10 cellular contexts compared by ENCODE assay signal in genomic region chr7:44121761-44122420, GRCh38. TPM values are rescaled to one million over a fixed set of nuclear protein-coding genes. Genes with fewer than 3 reads are reported as not detected.
DNase-seq lines count a peak whose midpoint lies in the region; ATAC-seq, FAIRE-seq and TF ChIP-seq lines count a peak whose summit lies in the region.
"Had no signal": no experiment of that assay in that cellular context is flagged by ENCODE, and none has a peak within 500 bp of the region (broad histone marks: within the 10 kb centered on the region; RNA-seq: fewer than 3 reads in every experiment).

No MANE protein-coding gene starts in this region.

- no peak overlapping the region for H4K91ac ChIP-seq in H1 (replicated peaks; ENCODE audit: insufficient read length, low read length)

- TF ChIP-seq POLR2A in H1 (IDR thresholded peaks at IDR 0.05; ENCODE audit: control extremely low read depth in 1 of 2, low read depth in 2 of 2, low read length in 2 of 2) (no peak), sigmoid colon (IDR thresholded peaks at IDR 0.05) (no peak)

- no peak overlapping the region for H3K4ac ChIP-seq in H1 (replicated peaks; ENCODE audit: insufficient read length, low read depth, low read length)

- intact Hi-C loops in sigmoid colon (cut with DNase I) = loop anchor here (5.0 kb wide), 2 partner anchors 80 to 195 kb away; partner anchors contain the start of genes UBE2D4 and YKT6

- no peak for TF ChIP-seq RAD21 in H1 (IDR thresholded peaks at IDR 0.05 in 1 of 2, conservative IDR thresholded peaks at IDR 0.05 in 1 of 2; ENCODE audit: low read depth in 2 of 2, low read length in 2 of 2)

- H3K23ac ChIP-seq in H1 (ENCODE audit: insufficient read length) = no peak overlapping the region

- H3K18ac ChIP-seq in H1 (ENCODE audit: extremely low read depth, low read length) = no peak overlapping the region

- H3K14ac ChIP-seq in H1 (ENCODE audit: insufficient read length) = no peak overlapping the region

- TF ChIP-seq EP300 in H1 (IDR thresholded peaks at IDR 0.05; ENCODE audit: borderline replicate concordance in 1 of 2, low read depth in 2 of 2, low read length in 2 of 2) (no peak), sigmoid colon (IDR thresholded peaks at IDR 0.05) (no peak)

- H3K56ac ChIP-seq in H1 (replicated peaks; ENCODE audit: insufficient read length, low read depth, low read length) = no peak overlapping the region

- POLR2A ChIA-PET in H1 (lab: Charles Lee; ENCODE audit: partially characterized antibody) = interaction anchor here (0.9 to 5.4 kb wide), 9 partner anchors 10 to 50 kb away, joined by 3 to 50 read pairs (median 9); no protein-coding TSS in a partner anchor

- peaks cover 4 to 6% of the 10 kb centered on the region in 2 experiments for H4K20me1 ChIP-seq in H1 (replicated peaks in 1 of 2; ENCODE audit: control insufficient read depth in 1 of 2, insufficient read depth in 2 of 2, low read length in 2 of 2)

- no peak overlapping the region for H2BK12ac ChIP-seq in H1 (ENCODE audit: low read depth, low read length)

- H3K36me3 ChIP-seq in MG63 = peaks cover 39% of the 10 kb centered on the region
- H3K36me3 ChIP-seq in H1 (ENCODE audit: control insufficient read depth in 2 of 4, insufficient read depth in 4 of 4, low read length in 3 of 4) = peaks cover 10 to 44% (median 19%) of the 10 kb centered on the region in 4 experiments; a peak in 7 of 8 replicates
- peaks cover 0 to 38% (median 4%) of the 10 kb centered on the region in 4 donors for H3K36me3 ChIP-seq in sigmoid colon

- H3K4me3 ChIP-seq in GM12865 (ENCODE audit: low read depth, low read length) = peak overlapping the region; percentile 90
- peak overlapping the region; percentile 71; the same call in 1 of the 2 replicates for H3K4me3 ChIP-seq in MG63
- peak overlapping the region in 1 of 4 experiments; percentile 77; a peak in 2 of 8 replicates for H3K4me3 ChIP-seq in H1 (ENCODE audit: extremely low read depth in 1 of 4, insufficient read depth in 2 of 4, low read depth in 3 of 4, low read length in 4 of 4)
- H3K4me3 ChIP-seq in sigmoid colon = no peak overlapping the region

- H3K4me1 ChIP-seq in H1 (replicated peaks in 1 of 4; ENCODE audit: control insufficient read depth in 3 of 4, insufficient read depth in 4 of 4, low read length in 3 of 4) (peaks cover 0 to 7% (median 3%) of the 10 kb centered on the region in 4 experiments; a peak in 4 of 7 replicates), sigmoid colon (peaks cover 0 to 19% (median 12%) of the 10 kb centered on the region in 4 donors)

- H2BK120ac ChIP-seq in H1 (replicated peaks; ENCODE audit: low read depth, low read length) = no peak overlapping the region

- CTCF ChIA-PET in H1 (lab: Charles Lee; ENCODE audit: partially characterized antibody) = interaction anchor here (1.0 to 6.2 kb wide), 8 partner anchors 9 to 102 kb away, joined by 3 to 27 read pairs (median 4); no protein-coding TSS in a partner anchor

- H2BK5ac ChIP-seq in H1 (ENCODE audit: low read depth, low read length) = no peak overlapping the region

- WGBS in H1 (ENCODE audit: extremely low coverage in 1 of 2, insufficient coverage in 1 of 2, insufficient read length in 1 of 2, insufficient replicate concordance in 2 of 2, low coverage in 1 of 2, low lambda C conversion rate in 2 of 2, missing lambda C conversion rate in 1 of 2), 2 experiments = 91% methylated on average over 12 of the region's 12 CpGs; no CpG with 5 or more reads in 1 of the 2 experiments
- WGBS in sigmoid colon, 2 donors = 96 to 97% methylated on average over 12 of the region's 12 CpGs

- peaks cover 9% of the 10 kb centered on the region for H3K23me2 ChIP-seq in H1 (ENCODE audit: low read depth, low read length)

- no peak overlapping the region for H3K9ac ChIP-seq in H1 (replicated peaks in 1 of 4; ENCODE audit: extremely low read depth in 1 of 4, low read depth in 3 of 4, low read length in 3 of 4)

- H2BK15ac ChIP-seq in H1 (ENCODE audit: low read length) = no peak overlapping the region

- FAIRE-seq in H1 (lab: Jason Lieb, UNC) = no peak

- peaks cover 10% of the 10 kb centered on the region for H3K79me1 ChIP-seq in H1 (ENCODE audit: low read depth, low read length)

- H3K79me2 ChIP-seq in H1 (ENCODE audit: control insufficient read depth in 1 of 2, insufficient read depth in 2 of 2, low read length in 2 of 2) = peaks cover 3 to 16% of the 10 kb centered on the region in 2 experiments; a peak in 3 of 4 replicates

- ATAC-seq in GM21723 (IDR thresholded peaks at IDR 0.05; ENCODE audit: unreplicated experiment) = no peak
- ATAC-seq in GM21390 (IDR thresholded peaks at IDR 0.05; ENCODE audit: unreplicated experiment) = no peak

- H2AK5ac ChIP-seq in H1 (ENCODE audit: low read depth, low read length) = peak overlapping the region; percentile 4; the same call in 1 of the 2 replicates

- H4K8ac ChIP-seq in H1 (ENCODE audit: extremely low read depth, insufficient read depth, low read length) = no peak overlapping the region

- DNase-seq in GM12865 (ENCODE audit: low read depth) = no peak
- no peak for DNase-seq in MG63
- no peak for DNase-seq in H1 (ENCODE audit: low read depth in 1 of 2, low spot score in 2 of 2)
- no peak for DNase-seq in sigmoid colon
- no peak for DNase-seq in inferior parietal cortex (ENCODE audit: extremely low spot score)
- DNase-seq: head of caudate nucleus had no signal

- H3K27me3 ChIP-seq in MG63 (no peaks in the 10 kb centered on the region), H1 (replicated peaks in 1 of 4; ENCODE audit: control insufficient read depth in 3 of 4, extremely low read depth in 1 of 4, insufficient read depth in 3 of 4, low read length in 3 of 4) (peaks cover 0 to 4% (median 0%) of the 10 kb centered on the region in 4 experiments; a peak in 3 of 7 replicates), sigmoid colon (no peaks in the 10 kb centered on the region)
- H3K27me3 ChIP-seq: cardiac muscle cell had no signal

- no peak overlapping the region for H2AFZ ChIP-seq in H1 (ENCODE audit: low read length)

- H3K4me2 ChIP-seq in H1 (ENCODE audit: insufficient read depth in 1 of 2, low read depth in 2 of 2, low read length in 2 of 2) = peak overlapping the region; percentile 23 to 79; a peak in 2 of 4 replicates

- H4K5ac ChIP-seq in H1 (ENCODE audit: insufficient read length, low read depth, low read length) = no peak overlapping the region

- no peak overlapping the region for H3K27ac ChIP-seq in H1 (ENCODE audit: low read depth, low read length)
- peak overlapping the region in 3 of 4 donors; percentile 83 to 92 (median 91) for H3K27ac ChIP-seq in sigmoid colon

- H3K9me3 ChIP-seq in MG63 (no peaks in the 10 kb centered on the region), H1 (ENCODE audit: insufficient read depth in 2 of 2, low read depth in 1 of 2, low read length in 1 of 2) (no peaks in the 10 kb centered on the region), sigmoid colon (no peaks in the 10 kb centered on the region)

- H2BK20ac ChIP-seq in H1 (ENCODE audit: low read length) = no peak overlapping the region

- TF ChIP-seq CTCF in GM12865 (IDR thresholded peaks at IDR 0.05; ENCODE audit: insufficient read depth, low read depth, low read length, missing control alignments) = no peak
- no peak for TF ChIP-seq CTCF in H1 (IDR thresholded peaks at IDR 0.05; ENCODE audit: control extremely low read depth in 1 of 3, insufficient read depth in 1 of 3, low read depth in 1 of 3, low read length in 3 of 3)
- no peak for TF ChIP-seq CTCF in sigmoid colon (IDR thresholded peaks at IDR 0.05)

RNA-seq across cellular contexts. Expression of gene POLD2, which starts 1.5 kb away (rescaled TPM):
- 146 and 186 TPM in 2 replicates for total RNA-seq in MG63 (2014; rRNA removed; shearing (Covaris generic); ENCODE audit: low replicate concordance)
- total RNA-seq in H1 (2021; fragmentation: NEBNext Ultra II Directional; extraction: Animal tissue kit (Norgen Biotek cat#: 25700)) = 148 TPM in 2 replicates
- polyA plus RNA-seq in H1 (2011; rRNA removed) = 214 and 289 TPM in 2 replicates
- 206 TPM for polyA plus RNA-seq in H1 (2011; cell fraction: cytosol; rRNA removed)
- 348 TPM for polyA plus RNA-seq in H1 (2011; cell fraction: nucleus; rRNA removed)
- 147 to 186 TPM (median 179 TPM) in 4 replicates for polyA plus RNA-seq in H1 (2012, experiment 1 of 2)
- 203 TPM for polyA plus RNA-seq in H1 (2012, experiment 2 of 2)
- 97.2 TPM for polyA plus RNA-seq in H1 (2013, experiment 1 of 2)
- 100 TPM for polyA plus RNA-seq in H1 (2013, experiment 2 of 2)
- polyA minus RNA-seq in H1 (2011; rRNA and poly(A)+ RNA removed) = 98.1 and 115 TPM in 2 replicates
- polyA minus RNA-seq in H1 (2011; cell fraction: cytosol; rRNA and poly(A)+ RNA removed) = 58.5 TPM
- polyA minus RNA-seq in H1 (2011; cell fraction: nucleus; rRNA and poly(A)+ RNA removed) = 88.3 TPM
- 10 to 100 TPM; 20.3 to 40.5 (median 29.5) TPM for total RNA-seq in sigmoid colon
- 10 to 100 TPM; 31.9 to 91.2 (median 39.0) TPM for polyA plus RNA-seq in sigmoid colon

RNA-seq across cellular contexts. Expression of gene AEBP1, which starts 17.7 kb away (rescaled TPM):
- 36.8 and 45.8 TPM in 2 replicates for total RNA-seq in MG63 (2014; rRNA removed; shearing (Covaris generic); ENCODE audit: low replicate concordance)
- 39.4 and 41.2 TPM in 2 replicates for total RNA-seq in H1 (2021; fragmentation: NEBNext Ultra II Directional; extraction: Animal tissue kit (Norgen Biotek cat#: 25700))
- polyA plus RNA-seq in H1 (2011; rRNA removed) (10.4 and 18.4 TPM in 2 replicates), sigmoid colon (10 to 100 TPM in 2 of 3 donors, 1 to 10 TPM in 1; 2.5 to 37.7 (median 12.0) TPM)
- 9.4 TPM for polyA plus RNA-seq in H1 (2011; cell fraction: cytosol; rRNA removed)
- polyA plus RNA-seq in H1 (2011; cell fraction: nucleus; rRNA removed) = 49.1 TPM
- 29.7 to 44.2 TPM (median 41.7 TPM) in 4 replicates for polyA plus RNA-seq in H1 (2012, experiment 1 of 2)
- 26.9 TPM for polyA plus RNA-seq in H1 (2012, experiment 2 of 2)
- 44.5 TPM for polyA plus RNA-seq in H1 (2013, experiment 1 of 2)
- 41.1 TPM for polyA plus RNA-seq in H1 (2013, experiment 2 of 2)
- polyA minus RNA-seq in H1 (2011; rRNA and poly(A)+ RNA removed) = 8.0 and 10.4 TPM in 2 replicates
- 16.9 TPM for polyA minus RNA-seq in H1 (2011; cell fraction: cytosol; rRNA and poly(A)+ RNA removed)
- 15.4 TPM for polyA minus RNA-seq in H1 (2011; cell fraction: nucleus; rRNA and poly(A)+ RNA removed)
- total RNA-seq in sigmoid colon = 100 to 1,000 TPM in 2 of 4 donors, 10 to 100 TPM in 2; 74.6 to 182 (median 128) TPM
- total RNA-seq: NCI-H460 had no signal

RNA-seq across cellular contexts. Expression of gene MYL7, which starts 19.2 kb away (rescaled TPM):
- not detected in 2 replicates for total RNA-seq in MG63 (2014; rRNA removed; shearing (Covaris generic); ENCODE audit: low replicate concordance)
- 3.3 and 3.6 TPM in 2 replicates for total RNA-seq in H1 (2021; fragmentation: NEBNext Ultra II Directional; extraction: Animal tissue kit (Norgen Biotek cat#: 25700))
- polyA plus RNA-seq in H1 (2011; rRNA removed) (1.4 and 3.4 TPM in 2 replicates), sigmoid colon (1 to 10 TPM in 1 of 3 donors, under 1 TPM in 1, not detected in 1; 0.39 to 7.2 TPM)
- 1.8 TPM for polyA plus RNA-seq in H1 (2011; cell fraction: cytosol; rRNA removed)
- 3.0 TPM for polyA plus RNA-seq in H1 (2011; cell fraction: nucleus; rRNA removed)
- 2.1 to 4.1 TPM (median 2.5 TPM) in 4 replicates for polyA plus RNA-seq in H1 (2012, experiment 1 of 2)
- polyA plus RNA-seq in H1 (2012, experiment 2 of 2) = 8.2 TPM
- polyA plus RNA-seq in H1 (2013, experiment 1 of 2) = 1.8 TPM
- polyA plus RNA-seq in H1 (2013, experiment 2 of 2) = 2.9 TPM
- polyA minus RNA-seq in H1 (2011; rRNA and poly(A)+ RNA removed) = 2.1 and 3.8 TPM in 2 replicates
- not detected for polyA minus RNA-seq in H1 (2011; cell fraction: cytosol; rRNA and poly(A)+ RNA removed)
- not detected for polyA minus RNA-seq in H1 (2011; cell fraction: nucleus; rRNA and poly(A)+ RNA removed)
- not detected for total RNA-seq in sigmoid colon
- total RNA-seq: NCI-H460 had no signal

RNA-seq across cellular contexts. Expression of gene POLM, which starts 39.6 kb away (rescaled TPM):
- total RNA-seq in MG63 (2014; rRNA removed; shearing (Covaris generic); ENCODE audit: low replicate concordance) = 9.4 and 10.8 TPM in 2 replicates
- total RNA-seq in H1 (2021; fragmentation: NEBNext Ultra II Directional; extraction: Animal tissue kit (Norgen Biotek cat#: 25700)) = 14.5 and 14.9 TPM in 2 replicates
- polyA plus RNA-seq in H1 (2011; rRNA removed) (12.0 and 20.4 TPM in 2 replicates), sigmoid colon (10 to 100 TPM in 1 of 3 donors, 1 to 10 TPM in 2; 5.5 to 23.4 (median 9.6) TPM)
- polyA plus RNA-seq in H1 (2011; cell fraction: cytosol; rRNA removed) = 13.0 TPM
- 36.8 TPM for polyA plus RNA-seq in H1 (2011; cell fraction: nucleus; rRNA removed)
- 10.1 to 15.2 TPM (median 13.5 TPM) in 4 replicates for polyA plus RNA-seq in H1 (2012, experiment 1 of 2)
- polyA plus RNA-seq in H1 (2012, experiment 2 of 2) = 12.7 TPM
- 12.6 TPM for polyA plus RNA-seq in H1 (2013, experiment 1 of 2)
- 10.2 TPM for polyA plus RNA-seq in H1 (2013, experiment 2 of 2)
- polyA minus RNA-seq in H1 (2011; rRNA and poly(A)+ RNA removed) = 9.6 TPM in 2 replicates
- polyA minus RNA-seq in H1 (2011; cell fraction: cytosol; rRNA and poly(A)+ RNA removed) = 11.3 TPM
- 19.8 TPM for polyA minus RNA-seq in H1 (2011; cell fraction: nucleus; rRNA and poly(A)+ RNA removed)
- 10 to 100 TPM; 17.5 to 39.9 (median 24.8) TPM for total RNA-seq in sigmoid colon

RNA-seq across cellular contexts. Expression of gene PGAM2, which starts 56.5 kb away (rescaled TPM):
- total RNA-seq in MG63 (2014; rRNA removed; shearing (Covaris generic); ENCODE audit: low replicate concordance) = not detected in 2 replicates
- total RNA-seq in H1 (2021; fragmentation: NEBNext Ultra II Directional; extraction: Animal tissue kit (Norgen Biotek cat#: 25700)) = 1.4 and 2.1 TPM in 2 replicates
- polyA plus RNA-seq in H1 (2011; rRNA removed) = 2.9 and 4.3 TPM in 2 replicates
- 4.5 TPM for polyA plus RNA-seq in H1 (2011; cell fraction: cytosol; rRNA removed)
- 3.5 TPM for polyA plus RNA-seq in H1 (2011; cell fraction: nucleus; rRNA removed)
- 0.94 to 2.6 TPM (median 2.2 TPM) in 4 replicates for polyA plus RNA-seq in H1 (2012, experiment 1 of 2)
- 1.3 TPM for polyA plus RNA-seq in H1 (2012, experiment 2 of 2)
- polyA plus RNA-seq in H1 (2013, experiment 1 of 2) = 0.97 TPM
- 0.90 TPM for polyA plus RNA-seq in H1 (2013, experiment 2 of 2)
- 0.88 and 1.6 TPM in 2 replicates for polyA minus RNA-seq in H1 (2011; rRNA and poly(A)+ RNA removed)
- not detected for polyA minus RNA-seq in H1 (2011; cell fraction: cytosol; rRNA and poly(A)+ RNA removed)
- polyA minus RNA-seq in H1 (2011; cell fraction: nucleus; rRNA and poly(A)+ RNA removed) = 0.80 TPM
- 1 to 10 TPM in 2 of 4 donors, under 1 TPM in 2; 0.71 to 2.1 (median 1.1) TPM for total RNA-seq in sigmoid colon
- 1 to 10 TPM in 2 of 3 donors, not detected in 1; 1.2 to 3.0 TPM for polyA plus RNA-seq in sigmoid colon
- total RNA-seq: NCI-H460 had no signal

Comparison
In these comparisons a context has a peak if more than half of its experiments do, and no peak if none do; other contexts are left out.
1. H3K4me3 ChIP-seq: peak in GM12865 (single experiment) and MG63 (single experiment); none in sigmoid colon (0 of 4).